In the genomic region with DNA sequence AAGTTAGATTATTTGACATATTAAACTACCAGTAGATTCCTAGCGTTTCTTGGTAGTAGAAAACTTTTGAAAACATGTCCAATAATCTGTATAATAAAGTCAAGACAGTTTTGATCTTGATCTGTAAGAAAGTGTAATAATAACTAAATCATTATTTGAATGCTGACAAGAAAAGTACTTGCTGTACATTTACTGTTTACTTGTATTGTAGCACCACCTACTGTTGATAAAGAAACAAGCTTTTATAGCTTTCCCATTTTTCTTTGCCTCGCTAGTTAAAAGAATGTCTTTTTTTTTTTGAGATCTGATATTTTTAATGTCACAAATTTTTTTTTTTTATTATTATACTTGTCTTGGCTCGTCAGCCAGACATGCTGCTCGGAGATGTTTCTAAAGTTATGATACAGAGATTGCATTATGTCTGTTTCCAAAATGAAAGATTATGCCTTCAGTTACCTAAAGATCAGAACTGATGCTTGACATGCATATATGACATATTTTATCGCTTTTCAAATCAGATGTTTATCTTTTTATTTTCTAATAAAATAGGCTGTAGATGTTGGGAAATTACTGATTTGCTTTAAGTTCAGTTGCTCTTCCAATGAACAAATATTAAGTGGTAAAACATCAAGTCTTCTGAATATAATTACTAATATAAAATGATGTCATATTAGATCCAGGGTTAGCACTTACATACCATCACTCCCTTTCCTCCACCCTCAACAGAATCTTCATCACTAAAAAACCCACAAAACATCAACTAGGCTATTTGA, we compare ENCODE assay signal across 9 cellular contexts.
DNase-seq lines count a peak whose midpoint lies in the region; ATAC-seq and TF ChIP-seq lines count a peak whose summit lies in the region.
"Had no signal": no experiment of that assay in that cellular context is flagged by ENCODE, and none has a peak within 500 bp of the region (broad histone marks: within the 10 kb centered on the region; RNA-seq: fewer than 3 reads in every experiment).

No MANE protein-coding gene starts in this region.

- 15 to 31% methylated on average over 5 of the region's 5 CpGs for WGBS in sigmoid colon, 2 donors

- H3K4me1 ChIP-seq in foreskin keratinocyte (peaks cover 59% of the 10 kb centered on the region), sigmoid colon (peaks cover 0 to 75% (median 51%) of the 10 kb centered on the region in 4 donors)

- no peak overlapping the region for H3K4me3 ChIP-seq in sigmoid colon
- H3K4me3 ChIP-seq: lung had no signal

- TF ChIP-seq CTCF in foreskin keratinocyte (conservative IDR thresholded peaks at IDR 0.05) (peak; percentile 81), sigmoid colon (IDR thresholded peaks at IDR 0.05) (peak in 3 of 4 experiments; percentile 31 to 51 (median 43))

- H3K9me3 ChIP-seq in sigmoid colon: no peaks in the 10 kb centered on the region

- TF ChIP-seq EP300 in sigmoid colon (IDR thresholded peaks at IDR 0.05): no peak

- TF ChIP-seq POLR2A in sigmoid colon (IDR thresholded peaks at IDR 0.05): no peak

- no peaks in the 10 kb centered on the region for H3K27me3 ChIP-seq in foreskin keratinocyte
- no peaks in the 10 kb centered on the region for H3K27me3 ChIP-seq in sigmoid colon

- peak; percentile 23 for DNase-seq in DMS 273 treated with DMSO at 0.1 percent for 48 hours (lab: John Stamatoyannopoulos, UW)
- DNase-seq in LoVo (ENCODE audit: low spot score): peak; percentile 66
- peak; percentile 64 to 86 for DNase-seq in foreskin keratinocyte
- DNase-seq in sigmoid colon: no peak
- no peak for DNase-seq in NK-92 treated with Interleukin-12 subunit alpha and Interleukin-12 subunit beta, amount 100 ng/mL, for 24 hours (lab: John Stamatoyannopoulos, UW)
- DNase-seq in AG20443 (ENCODE audit: low spot score): no peak

- H3K36me3 ChIP-seq in sigmoid colon: no peaks in the 10 kb centered on the region

- intact Hi-C loops in sigmoid colon (cut with DNase I): loop anchor here (2.0 to 10.0 kb wide), 6 partner anchors 43 to 965 kb away; a partner anchor contains a TSS

- H3K27ac ChIP-seq in foreskin keratinocyte (peak overlapping the region; percentile 79), sigmoid colon (peak overlapping the region; percentile 70 to 82 (median 72))

- ATAC-seq in SK-N-SH treated with all-trans-retinoic acid at 6 μM for 48 hours: peak; percentile 60
- ATAC-seq in foreskin keratinocyte: peak; percentile 31
- ATAC-seq in HG03342 (IDR thresholded peaks at IDR 0.05; ENCODE audit: unreplicated experiment): no peak

TF ChIP-seq in SK-N-SH treated with all-trans-retinoic acid at 6 μM for 48 hours, 23 proteins besides CTCF, POLR2A, EP300 and RAD21:
- TF ChIP-seq ZNF70 (CRISPR knock-in tag; IDR thresholded peaks at IDR 0.05) (no peak), OSR1 (CRISPR knock-in tag; IDR thresholded peaks at IDR 0.05) (0 out of 2 replicates have a peak, but pooled peaks have one; percentile 1), ZNF565 (CRISPR knock-in tag; conservative IDR thresholded peaks at IDR 0.05; ENCODE audit: low read depth) (no peak)
- TF ChIP-seq, protein P1, sequence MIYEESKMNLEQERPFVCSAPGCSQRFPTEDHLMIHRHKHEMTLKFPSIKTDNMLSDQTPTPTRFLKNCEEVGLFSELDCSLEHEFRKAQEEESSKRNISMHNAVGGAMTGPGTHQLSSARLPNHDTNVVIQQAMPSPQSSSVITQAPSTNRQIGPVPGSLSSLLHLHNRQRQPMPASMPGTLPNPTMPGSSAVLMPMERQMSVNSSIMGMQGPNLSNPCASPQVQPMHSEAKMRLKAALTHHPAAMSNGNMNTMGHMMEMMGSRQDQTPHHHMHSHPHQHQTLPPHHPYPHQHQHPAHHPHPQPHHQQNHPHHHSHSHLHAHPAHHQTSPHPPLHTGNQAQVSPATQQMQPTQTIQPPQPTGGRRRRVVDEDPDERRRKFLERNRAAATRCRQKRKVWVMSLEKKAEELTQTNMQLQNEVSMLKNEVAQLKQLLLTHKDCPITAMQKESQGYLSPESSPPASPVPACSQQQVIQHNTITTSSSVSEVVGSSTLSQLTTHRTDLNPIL (CRISPR knock-in tag; IDR thresholded peaks at IDR 0.05; ENCODE audit: low read depth): no peak
TF ChIP-seq in SK-N-SH treated with all-trans-retinoic acid at 6 μM for 48 hours: peak in this region for 1.

Comparison
In these comparisons a context has a peak if more than half of its experiments do, and no peak if none do; other contexts are left out.
1. DNase-seq: peak in DMS 273 treated with DMSO at 0.1 percent for 48 hours (single experiment), LoVo (single experiment) and foreskin keratinocyte (2 of 2); none in sigmoid colon (single experiment), NK-92 treated with Interleukin-12 subunit alpha and Interleukin-12 subunit beta, amount 100 ng/mL, for 24 hours (single experiment) and AG20443 (single experiment).